1 cellular context compared by ENCODE assay signal in the genomic region with DNA sequence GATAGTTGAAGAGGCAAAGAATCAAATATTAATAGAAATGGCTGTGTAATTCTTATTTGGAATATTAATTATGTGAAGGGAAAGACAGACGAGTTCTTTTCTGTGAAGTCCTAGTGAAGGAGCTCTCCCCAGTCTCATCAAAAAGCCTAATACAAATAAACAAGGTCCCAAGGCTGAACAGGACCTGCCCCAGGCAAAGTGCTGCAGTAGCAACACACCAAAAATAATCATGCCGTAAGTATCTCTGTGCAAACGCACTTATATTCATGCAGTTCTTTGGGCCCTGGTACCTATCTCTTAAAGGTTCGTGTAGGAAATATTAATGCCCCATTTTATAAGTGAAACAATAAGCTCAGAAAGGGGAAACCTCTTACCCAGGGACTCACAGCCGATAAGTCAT.
TF ChIP-seq lines count a peak whose summit lies in the region.

No MANE protein-coding gene starts in this region.

TF ChIP-seq in HEK293, 187 proteins besides CTCF, POLR2A, EP300 and RAD21 (continued from another document):
- TF ChIP-seq, protein P1, sequence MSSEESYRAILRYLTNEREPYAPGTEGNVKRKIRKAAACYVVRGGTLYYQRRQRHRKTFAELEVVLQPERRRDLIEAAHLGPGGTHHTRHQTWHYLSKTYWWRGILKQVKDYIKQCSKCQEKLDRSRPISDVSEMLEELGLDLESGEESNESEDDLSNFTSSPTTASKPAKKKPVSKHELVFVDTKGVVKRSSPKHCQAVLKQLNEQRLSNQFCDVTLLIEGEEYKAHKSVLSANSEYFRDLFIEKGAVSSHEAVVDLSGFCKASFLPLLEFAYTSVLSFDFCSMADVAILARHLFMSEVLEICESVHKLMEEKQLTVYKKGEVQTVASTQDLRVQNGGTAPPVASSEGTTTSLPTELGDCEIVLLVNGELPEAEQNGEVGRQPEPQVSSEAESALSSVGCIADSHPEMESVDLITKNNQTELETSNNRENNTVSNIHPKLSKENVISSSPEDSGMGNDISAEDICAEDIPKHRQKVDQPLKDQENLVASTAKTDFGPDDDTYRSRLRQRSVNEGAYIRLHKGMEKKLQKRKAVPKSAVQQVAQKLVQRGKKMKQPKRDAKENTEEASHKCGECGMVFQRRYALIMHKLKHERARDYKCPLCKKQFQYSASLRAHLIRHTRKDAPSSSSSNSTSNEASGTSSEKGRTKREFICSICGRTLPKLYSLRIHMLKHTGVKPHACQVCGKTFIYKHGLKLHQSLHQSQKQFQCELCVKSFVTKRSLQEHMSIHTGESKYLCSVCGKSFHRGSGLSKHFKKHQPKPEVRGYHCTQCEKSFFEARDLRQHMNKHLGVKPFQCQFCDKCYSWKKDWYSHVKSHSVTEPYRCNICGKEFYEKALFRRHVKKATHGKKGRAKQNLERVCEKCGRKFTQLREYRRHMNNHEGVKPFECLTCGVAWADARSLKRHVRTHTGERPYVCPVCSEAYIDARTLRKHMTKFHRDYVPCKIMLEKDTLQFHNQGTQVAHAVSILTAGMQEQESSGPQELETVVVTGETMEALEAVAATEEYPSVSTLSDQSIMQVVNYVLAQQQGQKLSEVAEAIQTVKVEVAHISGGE (tag by site-specific recombination; conservative IDR thresholded peaks at IDR 0.05; ENCODE audit: low read depth): no peak
- TF ChIP-seq ZNF37A (tag by site-specific recombination; IDR thresholded peaks at IDR 0.05): no peak
- no peak for TF ChIP-seq YY1 (tag by site-specific recombination; IDR thresholded peaks at IDR 0.05)
- TF ChIP-seq TCF7L2 (IDR thresholded peaks at IDR 0.05; ENCODE audit: borderline replicate concordance, low read depth, low read length): peak; percentile 49; the same call in 1 of the 2 replicates
- no peak for TF ChIP-seq ZNF223 (tag by site-specific recombination; IDR thresholded peaks at IDR 0.05)
- TF ChIP-seq TRIM28 (IDR thresholded peaks at IDR 0.05; ENCODE audit: borderline replicate concordance, low read length): peak; percentile 67; the same call in 1 of the 2 replicates
- TF ChIP-seq ZNF677 (tag by site-specific recombination; IDR thresholded peaks at IDR 0.05): no peak
- TF ChIP-seq SP2 (tag by site-specific recombination; IDR thresholded peaks at IDR 0.05): no peak
- no peak for TF ChIP-seq ZNF157 (tag by site-specific recombination; IDR thresholded peaks at IDR 0.05)
- TF ChIP-seq ZNF621 (tag by site-specific recombination; IDR thresholded peaks at IDR 0.05): no peak
- TF ChIP-seq, protein P2, sequence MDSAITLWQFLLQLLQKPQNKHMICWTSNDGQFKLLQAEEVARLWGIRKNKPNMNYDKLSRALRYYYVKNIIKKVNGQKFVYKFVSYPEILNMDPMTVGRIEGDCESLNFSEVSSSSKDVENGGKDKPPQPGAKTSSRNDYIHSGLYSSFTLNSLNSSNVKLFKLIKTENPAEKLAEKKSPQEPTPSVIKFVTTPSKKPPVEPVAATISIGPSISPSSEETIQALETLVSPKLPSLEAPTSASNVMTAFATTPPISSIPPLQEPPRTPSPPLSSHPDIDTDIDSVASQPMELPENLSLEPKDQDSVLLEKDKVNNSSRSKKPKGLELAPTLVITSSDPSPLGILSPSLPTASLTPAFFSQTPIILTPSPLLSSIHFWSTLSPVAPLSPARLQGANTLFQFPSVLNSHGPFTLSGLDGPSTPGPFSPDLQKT (IDR thresholded peaks at IDR 0.05; ENCODE audit: borderline replicate concordance, low read depth, low read length): no peak
- TF ChIP-seq, protein P3, sequence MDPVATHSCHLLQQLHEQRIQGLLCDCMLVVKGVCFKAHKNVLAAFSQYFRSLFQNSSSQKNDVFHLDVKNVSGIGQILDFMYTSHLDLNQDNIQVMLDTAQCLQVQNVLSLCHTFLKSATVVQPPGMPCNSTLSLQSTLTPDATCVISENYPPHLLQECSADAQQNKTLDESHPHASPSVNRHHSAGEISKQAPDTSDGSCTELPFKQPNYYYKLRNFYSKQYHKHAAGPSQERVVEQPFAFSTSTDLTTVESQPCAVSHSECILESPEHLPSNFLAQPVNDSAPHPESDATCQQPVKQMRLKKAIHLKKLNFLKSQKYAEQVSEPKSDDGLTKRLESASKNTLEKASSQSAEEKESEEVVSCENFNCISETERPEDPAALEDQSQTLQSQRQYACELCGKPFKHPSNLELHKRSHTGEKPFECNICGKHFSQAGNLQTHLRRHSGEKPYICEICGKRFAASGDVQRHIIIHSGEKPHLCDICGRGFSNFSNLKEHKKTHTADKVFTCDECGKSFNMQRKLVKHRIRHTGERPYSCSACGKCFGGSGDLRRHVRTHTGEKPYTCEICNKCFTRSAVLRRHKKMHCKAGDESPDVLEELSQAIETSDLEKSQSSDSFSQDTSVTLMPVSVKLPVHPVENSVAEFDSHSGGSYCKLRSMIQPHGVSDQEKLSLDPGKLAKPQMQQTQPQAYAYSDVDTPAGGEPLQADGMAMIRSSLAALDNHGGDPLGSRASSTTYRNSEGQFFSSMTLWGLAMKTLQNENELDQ (tag by site-specific recombination; IDR thresholded peaks at IDR 0.05; ENCODE audit: low read depth): no peak
- 0 out of 2 replicates have a peak, but pooled peaks have one; percentile 32 for TF ChIP-seq ZXDB (tag by site-specific recombination; IDR thresholded peaks at IDR 0.05)
- no peak for TF ChIP-seq WT1 (tag by site-specific recombination; IDR thresholded peaks at IDR 0.05)
- no peak for TF ChIP-seq ZNF776 (tag by site-specific recombination; IDR thresholded peaks at IDR 0.05; ENCODE audit: borderline replicate concordance)
- no peak for TF ChIP-seq ZNF670 (tag by site-specific recombination; IDR thresholded peaks at IDR 0.05; ENCODE audit: low read depth)
- TF ChIP-seq, protein P4, sequence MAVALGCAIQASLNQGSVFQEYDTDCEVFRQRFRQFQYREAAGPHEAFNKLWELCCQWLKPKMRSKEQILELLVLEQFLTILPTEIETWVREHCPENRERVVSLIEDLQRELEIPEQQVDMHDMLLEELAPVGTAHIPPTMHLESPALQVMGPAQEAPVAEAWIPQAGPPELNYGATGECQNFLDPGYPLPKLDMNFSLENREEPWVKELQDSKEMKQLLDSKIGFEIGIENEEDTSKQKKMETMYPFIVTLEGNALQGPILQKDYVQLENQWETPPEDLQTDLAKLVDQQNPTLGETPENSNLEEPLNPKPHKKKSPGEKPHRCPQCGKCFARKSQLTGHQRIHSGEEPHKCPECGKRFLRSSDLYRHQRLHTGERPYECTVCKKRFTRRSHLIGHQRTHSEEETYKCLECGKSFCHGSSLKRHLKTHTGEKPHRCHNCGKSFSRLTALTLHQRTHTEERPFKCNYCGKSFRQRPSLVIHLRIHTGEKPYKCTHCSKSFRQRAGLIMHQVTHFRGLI (tag by site-specific recombination; IDR thresholded peaks at IDR 0.05): no peak
- TF ChIP-seq ZNF530 (tag by site-specific recombination; IDR thresholded peaks at IDR 0.05; ENCODE audit: low read depth): no peak
- no peak for TF ChIP-seq REPIN1 (tag by site-specific recombination; IDR thresholded peaks at IDR 0.05; ENCODE audit: low read depth)
- TF ChIP-seq ZNF324 (tag by site-specific recombination; IDR thresholded peaks at IDR 0.05): no peak
